Comparison of ENCODE assay signal across 23 cellular contexts in the genomic region with DNA sequence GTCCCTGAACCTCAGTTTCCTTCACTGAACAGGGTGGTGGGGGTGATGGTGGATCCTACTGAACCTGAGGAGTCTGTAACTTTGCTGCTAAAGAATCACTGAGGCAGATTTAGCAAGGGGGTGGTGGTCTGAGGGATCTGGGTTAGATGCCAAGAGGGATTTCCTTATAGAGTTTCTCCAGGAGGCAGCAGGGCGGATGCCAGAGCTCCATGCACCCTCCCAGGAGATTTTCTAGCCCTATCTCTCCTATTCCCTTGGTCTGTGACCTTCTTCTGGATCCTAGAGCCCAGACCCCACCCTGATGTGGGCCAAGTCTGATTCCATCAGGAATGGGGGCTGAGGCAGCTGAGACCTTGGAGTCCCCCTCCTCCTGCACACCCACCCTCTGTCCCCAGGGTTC. TPM values are rescaled to one million over a fixed set of nuclear protein-coding genes. Genes with fewer than 3 reads are reported as not detected.
DNase-seq lines count a peak whose midpoint lies in the region; ATAC-seq and TF ChIP-seq lines count a peak whose summit lies in the region.
"Had no signal": no experiment of that assay in that cellular context is flagged by ENCODE, and none has a peak within 500 bp of the region (broad histone marks: within the 10 kb centered on the region; RNA-seq: fewer than 3 reads in every experiment).

No MANE protein-coding gene starts in this region.

- H3K4me1 ChIP-seq in breast epithelium (peaks cover 0 to 8% of the 10 kb centered on the region in 2 donors), colonic mucosa (peaks cover 10% of the 10 kb centered on the region), muscle layer of duodenum (ENCODE audit: control insufficient read depth in 1 of 2, insufficient read depth in 2 of 2, low read length in 2 of 2) (peaks cover 15 to 49% of the 10 kb centered on the region in 2 donors), transverse colon (peaks cover 19 to 47% (median 31%) of the 10 kb centered on the region in 4 donors)

- in situ Hi-C loops in transverse colon (cut with MboI; ENCODE audit: low pct_ligation_motif_present in 1 of 4, low pct_unique_long_range_greater_than_20kb in 1 of 4, low sequenced_read_pairs in 3 of 4): no loop called here

- no peak overlapping the region for H3K4me3 ChIP-seq in breast epithelium
- H3K4me3 ChIP-seq in colonic mucosa: no peak overlapping the region
- H3K4me3 ChIP-seq in muscle layer of duodenum (ENCODE audit: low read depth in 1 of 2, low read length in 2 of 2): no peak overlapping the region
- H3K4me3 ChIP-seq in transverse colon: no peak overlapping the region
- H3K4me3 ChIP-seq: dorsolateral prefrontal cortex, mucosa of descending colon, tibial artery had no signal

- H3K9me3 Mint-ChIP-seq in MCF 10A (ENCODE audit: unreplicated experiment): no peaks in the 10 kb centered on the region
- H3K9me3 Mint-ChIP-seq: activated CD4-positive, alpha-beta T cell treated with anti-CD3 and anti-CD28 coated beads, Interleukin-2, amount 10 ng/mL, durations not matched to agents 24 days and 14 days; central memory CD8-positive, alpha-beta T cell; stimulated activated naive CD8-positive, alpha-beta T cell treated with anti-CD3 and anti-CD28 coated beads, Interleukin-15, amount 100 ng/mL, for 72 hours had no signal

- H3K4me1 Mint-ChIP-seq in MCF 10A (ENCODE audit: insufficient read depth, unreplicated experiment): peaks cover 11% of the 10 kb centered on the region
- H3K4me1 Mint-ChIP-seq: activated CD4-positive, alpha-beta T cell treated with anti-CD3 and anti-CD28 coated beads, Interleukin-2, amount 10 ng/mL, durations not matched to agents 24 days and 14 days; activated CD8-positive, alpha-beta memory T cell treated with anti-CD3 and anti-CD28 coated beads, Interleukin-2, amount 10 ng/mL, durations not matched to agents 7 days and 5 days; central memory CD8-positive, alpha-beta T cell had no signal

- CTCF ChIA-PET in MCF 10A (lab: Yijun Ruan, JAX): interaction anchor here (0.6 to 0.8 kb wide), 2 partner anchors 10 to 253 kb away, joined by 3 read pairs; no protein-coding TSS in a partner anchor

- no peak for TF ChIP-seq POLR2A in breast epithelium (IDR thresholded peaks at IDR 0.05)
- TF ChIP-seq POLR2A in transverse colon (IDR thresholded peaks at IDR 0.05): no peak

- BruUV-seq in MCF 10A (replicated peaks; lab: Mats Ljungman, UMichigan): no TSS peak

- H3K4me3 Mint-ChIP-seq in MCF 10A (ENCODE audit: unreplicated experiment): no peak overlapping the region
- H3K4me3 Mint-ChIP-seq: activated CD4-positive, alpha-beta T cell treated with anti-CD3 and anti-CD28 coated beads, Interleukin-2, amount 10 ng/mL, durations not matched to agents 24 days and 14 days; activated CD8-positive, alpha-beta memory T cell treated with anti-CD3 and anti-CD28 coated beads, Interleukin-2, amount 10 ng/mL, durations not matched to agents 7 days and 5 days; activated T-cell treated with anti-CD3 and anti-CD28 coated beads, Interleukin-2, amount 50 U/mL, for 72 hours; central memory CD8-positive, alpha-beta T cell; nephron progenitor cell; stimulated activated naive CD8-positive, alpha-beta T cell treated with anti-CD3 and anti-CD28 coated beads, Interleukin-15, amount 100 ng/mL, for 72 hours; T-helper 2 cell treated with Interferon-gamma antibody and Interleukin-4, amounts not matched to agents 5 μg/mL and 100 μg/mL, for 36 hours had no signal

- H3K27ac ChIP-seq in breast epithelium: no peak overlapping the region
- H3K27ac ChIP-seq in colonic mucosa: peak overlapping the region; percentile 18
- peak overlapping the region; percentile 48 for H3K27ac ChIP-seq in muscle layer of duodenum (ENCODE audit: low read length)
- peak overlapping the region; percentile 66 to 87 (median 76) for H3K27ac ChIP-seq in transverse colon
- H3K27ac ChIP-seq: dorsolateral prefrontal cortex, tibial artery had no signal

- TF ChIP-seq EP300 in transverse colon (IDR thresholded peaks at IDR 0.05; ENCODE audit: low read depth): no peak

- H3K36me3 ChIP-seq in breast epithelium (no peaks in the 10 kb centered on the region), colonic mucosa (no peaks in the 10 kb centered on the region), muscle layer of duodenum (ENCODE audit: control insufficient read depth in 1 of 2, insufficient read depth in 2 of 2, low read length in 2 of 2) (peaks cover 10 to 16% of the 10 kb centered on the region in 2 donors), transverse colon (no peaks in the 10 kb centered on the region)
- H3K36me3 ChIP-seq: tibial artery had no signal

- intact Hi-C loops in MCF 10A (cut with micrococcal nuclease): no loop called here
- intact Hi-C loops in breast epithelium (cut with DNase I; ENCODE audit: low total_unique reads): no loop called here
- intact Hi-C loops in colonic mucosa (cut with DNase I): no loop called here
- intact Hi-C loops in transverse colon (cut with DNase I; ENCODE audit: low total_unique reads): no loop called here

- TF ChIP-seq CTCF in MCF 10A (IDR thresholded peaks at IDR 0.05; ENCODE audit: unreplicated experiment) (no peak), breast epithelium (IDR thresholded peaks at IDR 0.05) (no peak), colonic mucosa (IDR thresholded peaks at IDR 0.05) (no peak), transverse colon (IDR thresholded peaks at IDR 0.05) (no peak)

- no peak overlapping the region for H3K9ac ChIP-seq in colonic mucosa (ENCODE audit: low read depth in 2 of 2, low read length in 2 of 2)

- H3K27ac Mint-ChIP-seq in MCF 10A (ENCODE audit: low read depth, unreplicated experiment): peak overlapping the region; percentile 27
- H3K27ac Mint-ChIP-seq: activated CD4-positive, alpha-beta T cell treated with anti-CD3 and anti-CD28 coated beads, Interleukin-2, amount 10 ng/mL, durations not matched to agents 24 days and 14 days; activated CD8-positive, alpha-beta memory T cell treated with anti-CD3 and anti-CD28 coated beads, Interleukin-2, amount 10 ng/mL, durations not matched to agents 7 days and 5 days; activated T-cell treated with anti-CD3 and anti-CD28 coated beads, Interleukin-2, amount 50 U/mL, for 72 hours; T-helper 2 cell treated with Interferon-gamma antibody and Interleukin-4, amounts not matched to agents 5 μg/mL and 100 μg/mL, for 36 hours had no signal

- no peak for ATAC-seq in GM21737 (IDR thresholded peaks at IDR 0.05; ENCODE audit: unreplicated experiment)
- ATAC-seq: activated CD8-positive, alpha-beta memory T cell treated with anti-CD3 and anti-CD28 coated beads, Interleukin-2, amount 10 ng/mL, durations not matched to agents 7 days and 5 days; activated T-cell treated with anti-CD3 and anti-CD28 coated beads, Interleukin-2, amount 50 U/mL, for 72 hours; stimulated activated naive CD8-positive, alpha-beta T cell treated with anti-CD3 and anti-CD28 coated beads, Interleukin-15, amount 100 ng/mL, for 72 hours had no signal

- H3K27me3 Mint-ChIP-seq in MCF 10A (ENCODE audit: insufficient read depth, unreplicated experiment): no peaks in the 10 kb centered on the region

- H3K9me3 ChIP-seq in breast epithelium: no peaks in the 10 kb centered on the region
- no peaks in the 10 kb centered on the region for H3K9me3 ChIP-seq in colonic mucosa
- peaks cover 3 to 4% of the 10 kb centered on the region in 2 donors for H3K9me3 ChIP-seq in muscle layer of duodenum (ENCODE audit: control insufficient read depth in 1 of 2, low read length in 2 of 2)
- no peaks in the 10 kb centered on the region for H3K9me3 ChIP-seq in transverse colon
- H3K9me3 ChIP-seq: tibial artery had no signal

- DNase-seq in MCF 10A (ENCODE audit: unreplicated experiment) (no peak), breast epithelium (ENCODE audit: low spot score in 2 of 2) (no peak), colonic mucosa (no peak), transverse colon (no peak), NCI-H526 (lab: John Stamatoyannopoulos, UW) (no peak), middle frontal gyrus (ENCODE audit: extremely low spot score, low spot score) (no peak)
- DNase-seq: activated CD4-positive, alpha-beta T cell treated with anti-CD3 and anti-CD28 coated beads, Interleukin-2, amount 10 ng/mL, durations not matched to agents 24 days and 14 days; activated CD8-positive, alpha-beta memory T cell treated with anti-CD3 and anti-CD28 coated beads, Interleukin-2, amount 10 ng/mL, durations not matched to agents 7 days and 5 days; activated naive CD4-positive, alpha-beta T cell; activated T-cell treated with anti-CD3 and anti-CD28 coated beads, Interleukin-2, amount 50 U/mL, for 72 hours; dorsolateral prefrontal cortex; Karpas-422; NCI-H446 treated with DMSO at 0.1 percent for 48 hours; nephron progenitor cell; stimulated activated naive CD8-positive, alpha-beta T cell treated with anti-CD3 and anti-CD28 coated beads, Interleukin-15, amount 100 ng/mL, for 72 hours; tibial artery had no signal

- no peaks in the 10 kb centered on the region for H3K36me3 Mint-ChIP-seq in MCF 10A (ENCODE audit: insufficient read depth, unreplicated experiment)
- H3K36me3 Mint-ChIP-seq: activated CD8-positive, alpha-beta memory T cell treated with anti-CD3 and anti-CD28 coated beads, Interleukin-2, amount 10 ng/mL, durations not matched to agents 7 days and 5 days had no signal

- WGBS in transverse colon (ENCODE audit: low coverage in 1 of 2), 2 donors: 38% methylated on average over 1 of the region's 1 CpG; no CpG with 5 or more reads in 1 of the 2 donors

- POLR2A ChIA-PET in MCF 10A (lab: Yijun Ruan, JAX): interaction anchor here (0.6 to 0.7 kb wide), 2 partner anchors 18 to 1003 kb away, joined by 3 to 5 read pairs; no protein-coding TSS in a partner anchor

- no peaks in the 10 kb centered on the region for H3K27me3 ChIP-seq in breast epithelium
- H3K27me3 ChIP-seq in colonic mucosa: no peaks in the 10 kb centered on the region
- H3K27me3 ChIP-seq in muscle layer of duodenum (ENCODE audit: low read depth, low read length): no peaks in the 10 kb centered on the region
- peaks cover 3% of the 10 kb centered on the region for H3K27me3 ChIP-seq in transverse colon

RNA-seq across cellular contexts. Expression of gene PTGS1, which starts 6.0 kb away (rescaled TPM):
- total RNA-seq in MCF 10A (2022) (0.20 and 0.70 TPM in 2 replicates), breast epithelium (1 to 10 TPM; 2.6 to 8.0 (median 4.5) TPM), colonic mucosa (10 to 100 TPM in 1 of 2 donors, 1 to 10 TPM in 1; 6.2 to 26.7 TPM), transverse colon (10 to 100 TPM; 14.2 to 27.9 (median 20.2) TPM)
- total RNA-seq: A172, G401 had no signal

Comparison
In these comparisons a context has a peak if more than half of its experiments do, and no peak if none do; other contexts are left out.
1. H3K27ac ChIP-seq: peak in colonic mucosa (single experiment), muscle layer of duodenum (single experiment) and transverse colon (4 of 4); none in breast epithelium (0 of 2).